Comparison of ENCODE assay signal across 20 cellular contexts in genomic region chr17:15882058-15882720, GRCh38.
DNase-seq lines count a peak whose midpoint lies in the region; ATAC-seq, FAIRE-seq and TF ChIP-seq lines count a peak whose summit lies in the region.
"Had no signal": no experiment of that assay in that cellular context is flagged by ENCODE, and none has a peak within 500 bp of the region (broad histone marks: within the 10 kb centered on the region; RNA-seq: fewer than 3 reads in every experiment).

No MANE protein-coding gene starts in this region.

- H3K36me3 ChIP-seq in H7 (replicated peaks; ENCODE audit: control insufficient read depth, insufficient read depth, low read length) (no peaks in the 10 kb centered on the region), K562 (ENCODE audit: control insufficient read depth, insufficient read depth, low read length) (no peaks in the 10 kb centered on the region), lower lobe of right lung (no peaks in the 10 kb centered on the region), small intestine (ENCODE audit: control insufficient read depth in 2 of 2, insufficient read depth in 2 of 2, low read length in 2 of 2) (no peaks in the 10 kb centered on the region)
- H3K36me3 ChIP-seq: BLaER1, suprapubic skin had no signal

- in situ Hi-C loops in K562 (cut with MboI) = no loop called here

- TF ChIP-seq EP300 in K562 (IDR thresholded peaks at IDR 0.05; ENCODE audit: low read length) = no peak

- intact Hi-C loops in CD14-positive monocyte (cut with micrococcal nuclease) (loop anchor here in 1 of 2 donors (5.0 to 10.0 kb wide), 2 partner anchors 47 to 75 kb away; no protein-coding TSS in a partner anchor), K562 (cut with micrococcal nuclease) (no loop called here), lower lobe of right lung (cut with DNase I) (no loop called here), head of caudate nucleus (cut with DNase I) (no loop called here)

- TF ChIP-seq CTCF in CD14-positive monocyte (IDR thresholded peaks at IDR 0.05) (no peak), K562 (IDR thresholded peaks at IDR 0.05 in 2 of 3, conservative IDR thresholded peaks at IDR 0.05 in 1 of 3; ENCODE audit: insufficient read depth in 2 of 3, low read depth in 1 of 3, low read length in 3 of 3) (peak; percentile 48 to 58 (median 52); a peak in 5 of 6 replicates), lower lobe of right lung (IDR thresholded peaks at IDR 0.05) (peak; percentile 8)

- POLR2A ChIA-PET in K562 (lab: Yijun Ruan, JAX) = interaction anchor here (0.7 kb wide), 2 partner anchors 93 to 1338 kb away, joined by 3 to 4 read pairs; no protein-coding TSS in a partner anchor

- no peaks in the 10 kb centered on the region for H3K9me3 ChIP-seq in K562 (replicated peaks; ENCODE audit: control insufficient read depth, insufficient read depth, low read depth, low read length)
- no peaks in the 10 kb centered on the region for H3K9me3 ChIP-seq in lower lobe of right lung
- H3K9me3 ChIP-seq in small intestine (ENCODE audit: control insufficient read depth, low read depth) = no peaks in the 10 kb centered on the region
- H3K9me3 ChIP-seq: suprapubic skin had no signal

- peak; percentile 53 for DNase-seq in CD14-positive monocyte (ENCODE audit: low spot score)
- peak; percentile 78 for DNase-seq in H7
- peak in 2 of 4 experiments; percentile 44 to 46 for DNase-seq in K562 (ENCODE audit: extremely low read depth in 1 of 4, low spot score in 3 of 4)
- DNase-seq in lower lobe of right lung = no peak
- no peak for DNase-seq in head of caudate nucleus
- no peak for DNase-seq in NCI-H748 (lab: John Stamatoyannopoulos, UW; ENCODE audit: unreplicated experiment)
- no peak for DNase-seq in small intestine
- DNase-seq: activated CD8-positive, alpha-beta memory T cell treated with anti-CD3 and anti-CD28 coated beads for 24 hours; DMS153; foreskin keratinocyte; KBM-7; midbrain; NCI-H1092; NCI-H2107; NCI-H69; stimulated activated CD4-positive, alpha-beta T cell treated with anti-CD3 and anti-CD28 coated beads, Interleukin-4, amount 100 ng/mL, for 1 hour had no signal

- no peaks in the 10 kb centered on the region for H3K79me2 ChIP-seq in K562 (ENCODE audit: control insufficient read depth, insufficient read depth, low read length)

- peaks cover 42% of the 10 kb centered on the region for H3K4me1 Mint-ChIP-seq in CD14-positive monocyte

- peak overlapping the region in 5 of 7 donors; percentile 32 to 66 (median 46) for H3K27ac Mint-ChIP-seq in CD14-positive monocyte
- H3K27ac Mint-ChIP-seq: activated T-helper 2 cell treated with anti-CD3 and anti-CD28 coated beads, Interferon-gamma antibody, Interleukin-2, Interleukin-4, amounts not matched to agents 10 μg/mL and 5 μg/mL and 100 μg/mL, durations not matched to agents 14 hours and 24 hours and 36 hours had no signal

- H3K27me3 ChIP-seq in H7 (ENCODE audit: control insufficient read depth, insufficient read depth, low read length) (no peaks in the 10 kb centered on the region), K562 (ENCODE audit: control insufficient read depth in 2 of 2, insufficient read depth in 2 of 2, low read length in 2 of 2) (no peaks in the 10 kb centered on the region), lower lobe of right lung (ENCODE audit: low read depth) (no peaks in the 10 kb centered on the region), small intestine (ENCODE audit: control insufficient read depth in 2 of 2, insufficient read depth in 2 of 2, low read length in 2 of 2) (no peaks in the 10 kb centered on the region)
- H3K27me3 ChIP-seq: BLaER1, foreskin keratinocyte, suprapubic skin had no signal

- H3K4me1 ChIP-seq in K562 (replicated peaks in 1 of 2; ENCODE audit: control insufficient read depth in 2 of 2, insufficient read depth in 2 of 2, low read length in 2 of 2) = peaks cover 5 to 22% of the 10 kb centered on the region in 2 experiments; a peak in 4 of 5 replicates
- H3K4me1 ChIP-seq in lower lobe of right lung = peaks cover 9% of the 10 kb centered on the region
- no peaks in the 10 kb centered on the region for H3K4me1 ChIP-seq in small intestine (ENCODE audit: control insufficient read depth in 2 of 2, insufficient read depth in 1 of 2, low read depth in 1 of 2, low read length in 1 of 2)
- H3K4me1 ChIP-seq: foreskin keratinocyte, suprapubic skin had no signal

- H3K4me3 Mint-ChIP-seq in CD14-positive monocyte = no peak overlapping the region

- ATAC-seq in K562 (peak; percentile 89), lower lobe of right lung (no peak), GM18519 (IDR thresholded peaks at IDR 0.05; ENCODE audit: low FRiP score, unreplicated experiment) (no peak)
- ATAC-seq: foreskin keratinocyte had no signal

- no peaks in the 10 kb centered on the region for H4K20me1 ChIP-seq in K562 (replicated peaks; ENCODE audit: control insufficient read depth, insufficient read depth, low read length)
- H4K20me1 ChIP-seq: BLaER1 had no signal

- H3K36me3 Mint-ChIP-seq in CD14-positive monocyte = no peaks in the 10 kb centered on the region

- FAIRE-seq in K562 (lab: Jason Lieb, UNC) (no peak), small intestine (lab: Jason Lieb, UNC) (no peak)

- no TSS peak for BruUV-seq in K562 (replicated peaks; lab: Mats Ljungman, UMichigan)

- H3K4me3 ChIP-seq in H7 (ENCODE audit: insufficient read depth, low read depth, low read length) = no peak overlapping the region
- H3K4me3 ChIP-seq in K562 = no peak overlapping the region
- no peak overlapping the region for H3K4me3 ChIP-seq in lower lobe of right lung
- H3K4me3 ChIP-seq in small intestine (ENCODE audit: low read depth in 1 of 2, low read length in 2 of 2) = no peak overlapping the region
- H3K4me3 ChIP-seq: BLaER1, suprapubic skin had no signal

- H3K9ac ChIP-seq in K562 (ENCODE audit: insufficient read depth in 1 of 2, low read depth in 2 of 2, low read length in 2 of 2) = no peak overlapping the region
- H3K9ac ChIP-seq: BLaER1 had no signal

- TF ChIP-seq RAD21 in K562 (CRISPR knock-in tag; conservative IDR thresholded peaks at IDR 0.05 in 1 of 2, IDR thresholded peaks at IDR 0.05 in 1 of 2) = peak in 1 of 2 experiments; percentile 38; a peak in 3 of 4 replicates

- H2AFZ ChIP-seq in K562 (ENCODE audit: low read depth, low read length) = peak overlapping the region; percentile 85

- H3K9me1 ChIP-seq in K562 (ENCODE audit: control insufficient read depth, insufficient read depth, low read length) = no peaks in the 10 kb centered on the region

- no peak overlapping the region for H3K4me2 ChIP-seq in K562 (ENCODE audit: insufficient read depth, low read length)
- H3K4me2 ChIP-seq: BLaER1 had no signal

- no peak for TF ChIP-seq POLR2A in K562 (conservative IDR thresholded peaks at IDR 0.05)

- H3K9me3 Mint-ChIP-seq in CD14-positive monocyte = peaks cover 0 to 2% (median 0%) of the 10 kb centered on the region in 7 donors
- H3K9me3 Mint-ChIP-seq: activated T-helper 2 cell treated with anti-CD3 and anti-CD28 coated beads, Interferon-gamma antibody, Interleukin-2, Interleukin-4, amounts not matched to agents 10 μg/mL and 5 μg/mL and 100 μg/mL, durations not matched to agents 14 hours and 24 hours and 36 hours had no signal

- no peak overlapping the region for H3K27ac ChIP-seq in K562 (ENCODE audit: extremely low read depth, low read depth, low read length)
- no peak overlapping the region for H3K27ac ChIP-seq in lower lobe of right lung
- no peak overlapping the region for H3K27ac ChIP-seq in small intestine (ENCODE audit: low read depth in 1 of 2, low read length in 1 of 2)
- H3K27ac ChIP-seq: BLaER1, foreskin keratinocyte, suprapubic skin had no signal

- 47% methylated on average over 4 of the region's 8 CpGs for WGBS in K562 (ENCODE audit: insufficient coverage, low coverage, missing lambda C conversion rate)
- 79 to 83% (median 81%) methylated on average over 8 of the region's 8 CpGs for WGBS in small intestine, 3 donors

- H3K27me3 Mint-ChIP-seq in CD14-positive monocyte (ENCODE audit: low read depth in 3 of 3) = peaks cover 0 to 4% (median 3%) of the 10 kb centered on the region in 3 donors

- CTCF ChIA-PET in K562 (lab: Yijun Ruan, JAX; ENCODE audit: low intra/inter-chr PET ratio) = no interaction called here

TF ChIP-seq in K562, 482 proteins besides CTCF, POLR2A, EP300 and RAD21 (continues in another document):
- TF ChIP-seq ETV1 (tag; conservative IDR thresholded peaks at IDR 0.05; ENCODE audit: low read depth) (peak; percentile 71), ZNF785 (CRISPR knock-in tag; IDR thresholded peaks at IDR 0.05) (no peak), ZFP36 (IDR thresholded peaks at IDR 0.05; ENCODE audit: low read depth, low read length, partially characterized antibody) (peak; percentile 12), DMBX1 (CRISPR knock-in tag; IDR thresholded peaks at IDR 0.05; ENCODE audit: borderline replicate concordance) (no peak), ZNF707 (CRISPR knock-in tag; conservative IDR thresholded peaks at IDR 0.05) (no peak), SRF (CRISPR knock-in tag; IDR thresholded peaks at IDR 0.05) (no peak; a peak in 1 of 4 replicates), ZKSCAN1 (IDR thresholded peaks at IDR 0.05; ENCODE audit: low read depth, low read length) (no peak), SMAD4 (CRISPR knock-in tag; conservative IDR thresholded peaks at IDR 0.05) (0 out of 2 replicates have a peak, but pooled peaks have one; percentile 21), ZNF41 (CRISPR knock-in tag; conservative IDR thresholded peaks at IDR 0.05) (no peak), SMC3 (conservative IDR thresholded peaks at IDR 0.05; ENCODE audit: insufficient read depth, low read depth, low read length) (0 out of 2 replicates have a peak, but pooled peaks have one; percentile 15)
- TF ChIP-seq, protein P1, sequence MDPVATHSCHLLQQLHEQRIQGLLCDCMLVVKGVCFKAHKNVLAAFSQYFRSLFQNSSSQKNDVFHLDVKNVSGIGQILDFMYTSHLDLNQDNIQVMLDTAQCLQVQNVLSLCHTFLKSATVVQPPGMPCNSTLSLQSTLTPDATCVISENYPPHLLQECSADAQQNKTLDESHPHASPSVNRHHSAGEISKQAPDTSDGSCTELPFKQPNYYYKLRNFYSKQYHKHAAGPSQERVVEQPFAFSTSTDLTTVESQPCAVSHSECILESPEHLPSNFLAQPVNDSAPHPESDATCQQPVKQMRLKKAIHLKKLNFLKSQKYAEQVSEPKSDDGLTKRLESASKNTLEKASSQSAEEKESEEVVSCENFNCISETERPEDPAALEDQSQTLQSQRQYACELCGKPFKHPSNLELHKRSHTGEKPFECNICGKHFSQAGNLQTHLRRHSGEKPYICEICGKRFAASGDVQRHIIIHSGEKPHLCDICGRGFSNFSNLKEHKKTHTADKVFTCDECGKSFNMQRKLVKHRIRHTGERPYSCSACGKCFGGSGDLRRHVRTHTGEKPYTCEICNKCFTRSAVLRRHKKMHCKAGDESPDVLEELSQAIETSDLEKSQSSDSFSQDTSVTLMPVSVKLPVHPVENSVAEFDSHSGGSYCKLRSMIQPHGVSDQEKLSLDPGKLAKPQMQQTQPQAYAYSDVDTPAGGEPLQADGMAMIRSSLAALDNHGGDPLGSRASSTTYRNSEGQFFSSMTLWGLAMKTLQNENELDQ (CRISPR knock-in tag; IDR thresholded peaks at IDR 0.05; ENCODE audit: borderline replicate concordance) = no peak

Comparison
In these comparisons a context has a peak if more than half of its experiments do, and no peak if none do; other contexts are left out.
1. DNase-seq: peak in CD14-positive monocyte (single experiment) and H7 (single experiment); none in lower lobe of right lung (single experiment), head of caudate nucleus (0 of 42), NCI-H748 (single experiment) and small intestine (single experiment).